ENCODE assay signal across 26 cellular contexts in the genomic region with DNA sequence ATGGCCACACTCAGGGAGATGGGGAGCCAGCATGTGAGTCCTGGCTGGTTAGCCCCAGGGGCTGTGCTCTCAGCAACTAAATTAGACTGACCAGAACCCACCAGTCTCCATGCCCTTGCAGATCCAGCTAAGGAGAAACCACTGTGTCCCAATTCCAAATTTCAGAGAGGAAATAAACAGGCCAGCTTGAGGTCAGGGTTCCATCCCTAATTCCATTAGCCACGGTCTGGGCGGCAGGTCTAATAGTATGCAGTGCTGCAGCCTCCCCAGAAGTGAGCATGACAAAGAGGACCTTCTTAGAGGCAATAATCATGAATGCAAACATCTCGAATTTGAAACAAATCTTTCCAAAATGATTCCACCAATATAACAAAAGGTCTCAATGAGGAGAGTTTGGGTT.
A peak's percentile ranks its signal among the peaks of the same experiment; 100 is the strongest.
DNase-seq lines count a peak whose midpoint lies in the region; ATAC-seq, FAIRE-seq and TF ChIP-seq lines count a peak whose summit lies in the region.
"Had no signal": no experiment of that assay in that cellular context is flagged by ENCODE, and none has a peak within 500 bp of the region (broad histone marks: within the 10 kb centered on the region; RNA-seq: fewer than 3 reads in every experiment).

No MANE protein-coding gene starts in this region.

- H3K4me3 Mint-ChIP-seq in endodermal cell (no peak overlapping the region), T-cell (no peak overlapping the region)
- H3K4me3 Mint-ChIP-seq: CD14-positive monocyte; CD4-positive, alpha-beta memory T cell; CD4-positive, CD25-positive, alpha-beta regulatory T cell; CD8-positive, alpha-beta memory T cell had no signal

- 75 to 81% methylated on average over 2 to 3 of the region's 3 CpGs for WGBS in endodermal cell (ENCODE audit: insufficient coverage in 1 of 2, insufficient read length in 1 of 2), 2 experiments

- H3K27ac ChIP-seq in DND-41 (ENCODE audit: low read length) (0 out of 2 replicates have a peak overlapping the region, but pooled peaks have one; percentile 25), SJCRH30 (peak overlapping the region; percentile 99), endodermal cell (ENCODE audit: low read depth, low read length) (peak overlapping the region; percentile 60), neural cell (ENCODE audit: low read length) (peak overlapping the region; percentile 95)
- H3K27ac ChIP-seq: BLaER1 had no signal

- no peak for TF ChIP-seq CTCF in DND-41 (IDR thresholded peaks at IDR 0.05; ENCODE audit: borderline replicate concordance, extremely low read depth, low read length, poor library complexity, severe bottlenecking)
- no peak for TF ChIP-seq CTCF in endodermal cell (conservative IDR thresholded peaks at IDR 0.05)
- TF ChIP-seq CTCF in neural cell (IDR thresholded peaks at IDR 0.05; ENCODE audit: poor library complexity, severe bottlenecking): no peak

- peaks cover 27% of the 10 kb centered on the region for H3K4me1 ChIP-seq in DND-41 (ENCODE audit: insufficient read depth, low read length)
- peaks cover 51% of the 10 kb centered on the region for H3K4me1 ChIP-seq in SJCRH30
- H3K4me1 ChIP-seq in endodermal cell (ENCODE audit: control insufficient read depth, insufficient read depth, low read length): no peaks in the 10 kb centered on the region
- H3K4me1 ChIP-seq: BE2C had no signal

- H3K36me3 Mint-ChIP-seq in endodermal cell (ENCODE audit: low read depth) (no peaks in the 10 kb centered on the region), T-cell (no peaks in the 10 kb centered on the region)
- H3K36me3 Mint-ChIP-seq: CD14-positive monocyte; CD4-positive, alpha-beta memory T cell; CD4-positive, CD25-positive, alpha-beta regulatory T cell; CD8-positive, alpha-beta memory T cell had no signal

- H4K20me1 ChIP-seq in DND-41 (ENCODE audit: insufficient read depth, low read length): no peaks in the 10 kb centered on the region
- no peaks in the 10 kb centered on the region for H4K20me1 ChIP-seq in neural cell (ENCODE audit: insufficient read depth)
- H4K20me1 ChIP-seq: BLaER1 had no signal

- CTCF ChIA-PET in T-cell (lab: Charles Lee): no interaction called here

- ATAC-seq in DND-41 (ENCODE audit: insufficient read depth, low read depth) (no peak), T-cell (replicated peaks in 1 of 4) (no peak)

- H2AFZ ChIP-seq in DND-41 (ENCODE audit: low read depth, low read length): no peak overlapping the region
- H2AFZ ChIP-seq in neural cell (ENCODE audit: low read depth, low read length): no peak overlapping the region

- no peaks in the 10 kb centered on the region for H3K27me3 Mint-ChIP-seq in endodermal cell (ENCODE audit: insufficient read depth)
- no peaks in the 10 kb centered on the region for H3K27me3 Mint-ChIP-seq in T-cell
- H3K27me3 Mint-ChIP-seq: CD4-positive, CD25-positive, alpha-beta regulatory T cell; CD8-positive, alpha-beta memory T cell had no signal

- DNase-seq in DND-41 (no peak), SJCRH30 (peak; percentile 90 to 95), endodermal cell (no peak), NCI-H1436 treated with DMSO at 0.1 percent for 48 hours (lab: John Stamatoyannopoulos, UW) (no peak), T-cell (no peak), frontal cortex (ENCODE audit: low spot score in 2 of 2) (no peak)
- DNase-seq: 8988T; ACHN; BE2C; C1 segment of cervical spinal cord; CD4-positive, alpha-beta memory T cell; CD4-positive, CD25-positive, alpha-beta regulatory T cell; CD8-positive, alpha-beta memory T cell; COR-L47; DMS 273 treated with DMSO at 0.1 percent for 48 hours; DMS153; DMS53; DMS79; GF-D8 had no signal

- H3K9me2 ChIP-seq in neural cell (ENCODE audit: insufficient read depth, low read length): no peaks in the 10 kb centered on the region

- no peak overlapping the region for H3K9ac ChIP-seq in DND-41 (ENCODE audit: low read depth, low read length)
- no peak overlapping the region for H3K9ac ChIP-seq in endodermal cell (ENCODE audit: extremely low read depth, low read length, poor library complexity, severe bottlenecking)
- H3K9ac ChIP-seq in neural cell (ENCODE audit: low read length): no peak overlapping the region
- H3K9ac ChIP-seq: BLaER1 had no signal

- FAIRE-seq in frontal cortex (lab: Jason Lieb, UNC): no peak
- FAIRE-seq: A204.1, G401.6, GM12891, GM19239 had no signal

- no peak for TF ChIP-seq EP300 in neural cell (conservative IDR thresholded peaks at IDR 0.05; ENCODE audit: poor library complexity, severe bottlenecking)

- H3K4me2 ChIP-seq in DND-41 (ENCODE audit: insufficient read depth, low read length) (no peak overlapping the region), neural cell (ENCODE audit: low read length) (no peak overlapping the region)
- H3K4me2 ChIP-seq: BLaER1 had no signal

- H3K27me3 ChIP-seq in DND-41 (ENCODE audit: insufficient read depth, low read length, poor library complexity): no peaks in the 10 kb centered on the region
- no peaks in the 10 kb centered on the region for H3K27me3 ChIP-seq in SJCRH30
- H3K27me3 ChIP-seq in endodermal cell (ENCODE audit: control insufficient read depth, insufficient read depth, low read length, poor library complexity, severe bottlenecking): no peaks in the 10 kb centered on the region
- no peaks in the 10 kb centered on the region for H3K27me3 ChIP-seq in neural cell (ENCODE audit: insufficient read depth, low read depth, low read length)
- H3K27me3 ChIP-seq: BE2C, BLaER1 had no signal

- H3K36me3 ChIP-seq in DND-41 (ENCODE audit: insufficient read depth, low read length) (no peaks in the 10 kb centered on the region), SJCRH30 (no peaks in the 10 kb centered on the region), endodermal cell (ENCODE audit: control insufficient read depth, insufficient read depth, low read length) (no peaks in the 10 kb centered on the region), neural cell (ENCODE audit: insufficient read depth, low read length) (no peaks in the 10 kb centered on the region)
- H3K36me3 ChIP-seq: BE2C, BLaER1 had no signal

- no peak for TF ChIP-seq RAD21 in neural cell (conservative IDR thresholded peaks at IDR 0.05)

- H3F3A ChIP-seq in neural cell (ENCODE audit: insufficient read depth, low read length, poor library complexity, severe bottlenecking): peaks cover 10% of the 10 kb centered on the region

- POLR2A ChIA-PET in T-cell (lab: Charles Lee): no interaction called here

- H3K27ac Mint-ChIP-seq in endodermal cell (no peak overlapping the region), T-cell (no peak overlapping the region)
- H3K27ac Mint-ChIP-seq: CD14-positive monocyte; CD4-positive, alpha-beta memory T cell; CD4-positive, CD25-positive, alpha-beta regulatory T cell; CD8-positive, alpha-beta memory T cell had no signal

- H3K79me2 ChIP-seq in DND-41 (ENCODE audit: insufficient read depth, low read length): no peaks in the 10 kb centered on the region
- no peaks in the 10 kb centered on the region for H3K79me2 ChIP-seq in neural cell (replicated peaks; ENCODE audit: insufficient read depth, low read length)

- H3K9me3 Mint-ChIP-seq in endodermal cell: no peaks in the 10 kb centered on the region
- no peaks in the 10 kb centered on the region for H3K9me3 Mint-ChIP-seq in T-cell
- H3K9me3 Mint-ChIP-seq: CD14-positive monocyte; CD4-positive, CD25-positive, alpha-beta regulatory T cell; CD8-positive, alpha-beta memory T cell had no signal

- H3K4me1 Mint-ChIP-seq in endodermal cell (peaks cover 5% of the 10 kb centered on the region), T-cell (peaks cover 19 to 22% (median 20%) of the 10 kb centered on the region in 3 donors)

- H3K9me3 ChIP-seq in DND-41 (ENCODE audit: insufficient read depth, low read length, severe bottlenecking) (no peaks in the 10 kb centered on the region), SJCRH30 (replicated peaks) (no peaks in the 10 kb centered on the region), endodermal cell (ENCODE audit: control insufficient read depth, low read length) (no peaks in the 10 kb centered on the region), neural cell (ENCODE audit: low read length) (no peaks in the 10 kb centered on the region)
- H3K9me3 ChIP-seq: BE2C, BLaER1 had no signal

- H3K4me3 ChIP-seq in DND-41 (ENCODE audit: low read depth in 1 of 2, low read length in 2 of 2) (no peak overlapping the region), SJCRH30 (no peak overlapping the region), endodermal cell (ENCODE audit: low read length) (no peak overlapping the region), neural cell (ENCODE audit: low read length) (no peak overlapping the region)
- H3K4me3 ChIP-seq: BLaER1 had no signal

TF ChIP-seq in neural cell, 6 proteins besides CTCF, POLR2A, EP300 and RAD21:
- no peak for TF ChIP-seq TAF1 (IDR thresholded peaks at IDR 0.05; ENCODE audit: low read depth)
- no peak for TF ChIP-seq REST (IDR thresholded peaks at IDR 0.05; ENCODE audit: borderline replicate concordance)
- no peak for TF ChIP-seq EZH2 (IDR thresholded peaks at IDR 0.05; ENCODE audit: borderline replicate concordance, insufficient read depth, low read length, poor library complexity, severe bottlenecking)
- TF ChIP-seq POLR2AphosphoS5 (IDR thresholded peaks at IDR 0.05): no peak
- no peak for TF ChIP-seq MXI1 (conservative IDR thresholded peaks at IDR 0.05; ENCODE audit: poor library complexity, severe bottlenecking)
- TF ChIP-seq SMC3 (conservative IDR thresholded peaks at IDR 0.05; ENCODE audit: poor library complexity): no peak

Comparison
In these comparisons a context has a peak if more than half of its experiments do, and no peak if none do; other contexts are left out.
1. DNase-seq: peak in SJCRH30 (2 of 2); none in DND-41 (single experiment), endodermal cell (single experiment), NCI-H1436 treated with DMSO at 0.1 percent for 48 hours (single experiment), T-cell (0 of 34) and frontal cortex (0 of 2).
2. H3K27ac ChIP-seq: peak in every context shown above with its lines; median percentile 99 in SJCRH30; 95 in neural cell; 60 in endodermal cell; 25 in DND-41.